11 cellular contexts compared by ENCODE assay signal in genomic region chr14:68637106-68638021, GRCh38.
DNase-seq lines count a peak whose midpoint lies in the region; ATAC-seq and TF ChIP-seq lines count a peak whose summit lies in the region.
"Had no signal": no experiment of that assay in that cellular context is flagged by ENCODE, and none has a peak within 500 bp of the region (broad histone marks: within the 10 kb centered on the region; RNA-seq: fewer than 3 reads in every experiment).

No MANE protein-coding gene starts in this region.

- intact Hi-C loops in left ventricle myocardium superior (cut with micrococcal nuclease): no loop called here
- intact Hi-C loops in prostate gland (cut with DNase I): no loop called here

- peaks cover 5% of the 10 kb centered on the region for H3K4me1 ChIP-seq in prostate gland (replicated peaks)
- no peaks in the 10 kb centered on the region for H3K4me1 ChIP-seq in foreskin keratinocyte

- TF ChIP-seq CTCF in astrocyte of the spinal cord (IDR thresholded peaks at IDR 0.05; ENCODE audit: low read depth, low read length) (no peak), prostate gland (IDR thresholded peaks at IDR 0.05) (no peak), foreskin keratinocyte (conservative IDR thresholded peaks at IDR 0.05) (no peak)

- H3K27me3 ChIP-seq in prostate gland (replicated peaks; ENCODE audit: insufficient read depth): no peaks in the 10 kb centered on the region
- no peaks in the 10 kb centered on the region for H3K27me3 ChIP-seq in foreskin keratinocyte

- in situ Hi-C loops in astrocyte of the spinal cord (cut with HindIII; ENCODE audit: low sequenced_read_pairs): no loop called here

- no peak for TF ChIP-seq POLR2A in prostate gland (IDR thresholded peaks at IDR 0.05)

- H3K9me3 ChIP-seq in prostate gland: no peaks in the 10 kb centered on the region

- DNase-seq in CD1c-positive myeloid dendritic cell (ENCODE audit: extremely low spot score) (peak; percentile 12), astrocyte of the spinal cord (ENCODE audit: low read depth, low spot score) (peak; percentile 33), left ventricle myocardium superior (peak; percentile 62), prostate gland (ENCODE audit: low spot score) (no peak), OCI-M1 (lab: John Stamatoyannopoulos, UW) (no peak), foreskin keratinocyte (no peak)
- DNase-seq: DND-41, MM.1S had no signal

- no peak overlapping the region for H3K4me3 ChIP-seq in astrocyte of the spinal cord (ENCODE audit: low read depth, low read length)
- no peak overlapping the region for H3K4me3 ChIP-seq in prostate gland

- ATAC-seq in left ventricle myocardium superior: peak; percentile 57
- ATAC-seq in HG03159 (IDR thresholded peaks at IDR 0.05; ENCODE audit: unreplicated experiment): no peak
- no peak for ATAC-seq in GM21619 (IDR thresholded peaks at IDR 0.05; ENCODE audit: unreplicated experiment)
- no peak for ATAC-seq in foreskin keratinocyte
- ATAC-seq: Panc1 had no signal

- H3K27ac ChIP-seq in prostate gland: peak overlapping the region; percentile 41 to 50
- H3K27ac ChIP-seq in foreskin keratinocyte: no peak overlapping the region

- WGBS in prostate gland: 67% methylated on average over 13 of the region's 13 CpGs

- no peaks in the 10 kb centered on the region for H3K36me3 ChIP-seq in prostate gland

Comparison
In these comparisons a context has a peak if more than half of its experiments do, and no peak if none do; other contexts are left out.
1. DNase-seq: peak in CD1c-positive myeloid dendritic cell (single experiment), astrocyte of the spinal cord (single experiment) and left ventricle myocardium superior (single experiment); none in prostate gland (single experiment), OCI-M1 (single experiment) and foreskin keratinocyte (0 of 2).